ENCODE assay signal across 1 cellular context in genomic region chr2:12821656-12822055, GRCh38.
TF ChIP-seq lines count a peak whose summit lies in the region.

No MANE protein-coding gene starts in this region.

TF ChIP-seq in HepG2, 621 proteins besides CTCF, POLR2A, EP300 and RAD21:
- TF ChIP-seq ZBTB37 (CRISPR knock-in tag; IDR thresholded peaks at IDR 0.05): no peak
- TF ChIP-seq MYNN (CRISPR knock-in tag; IDR thresholded peaks at IDR 0.05; ENCODE audit: low read depth): no peak
- 0 out of 2 replicates have a peak, but pooled peaks have one; percentile 1 for TF ChIP-seq KAT2B (IDR thresholded peaks at IDR 0.05; ENCODE audit: borderline replicate concordance, low read depth, low read length)
- TF ChIP-seq HIC2 (CRISPR knock-in tag; IDR thresholded peaks at IDR 0.05; ENCODE audit: low read depth): no peak
- no peak for TF ChIP-seq HOMEZ (CRISPR knock-in tag; IDR thresholded peaks at IDR 0.05; ENCODE audit: low read depth)
